ENCODE assay signal across 17 cellular contexts in the genomic region with DNA sequence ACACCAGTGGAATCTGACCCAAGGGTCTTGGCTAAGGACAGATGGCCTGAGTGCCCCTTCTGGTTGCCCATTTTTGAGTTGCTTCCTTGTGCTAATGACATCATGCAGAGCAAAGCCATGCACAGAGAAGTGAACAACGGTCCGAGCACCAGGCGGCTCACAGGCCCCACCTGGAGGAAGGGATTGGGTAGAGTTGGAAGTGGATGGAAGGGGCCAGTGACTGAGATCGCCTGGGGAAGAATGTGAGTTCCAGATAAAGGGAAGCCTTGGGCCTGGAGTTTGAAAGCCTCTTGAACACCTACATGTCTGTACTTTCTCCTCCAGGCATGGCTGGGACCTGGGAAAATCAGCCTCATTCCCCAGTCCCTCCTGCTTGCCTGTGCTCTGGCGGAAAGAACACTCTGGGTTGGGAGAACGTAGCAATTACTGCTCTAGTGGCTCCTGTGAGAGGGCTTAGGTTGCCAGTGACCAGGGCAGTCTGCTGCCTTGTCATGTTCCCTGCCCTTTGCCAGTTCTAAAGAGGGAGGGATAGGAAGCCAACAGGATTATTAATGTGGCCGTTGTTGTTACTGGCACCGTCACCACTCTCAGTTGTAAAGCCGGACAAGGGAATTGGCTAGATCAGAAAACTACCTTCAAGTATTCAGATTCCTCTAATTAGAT.
A peak's percentile ranks its signal among the peaks of the same experiment; 100 is the strongest.
DNase-seq lines count a peak whose midpoint lies in the region; ATAC-seq and TF ChIP-seq lines count a peak whose summit lies in the region.
"Had no signal": no experiment of that assay in that cellular context is flagged by ENCODE, and none has a peak within 500 bp of the region (broad histone marks: within the 10 kb centered on the region; RNA-seq: fewer than 3 reads in every experiment).

No MANE protein-coding gene starts in this region.

- no peaks in the 10 kb centered on the region for H3K79me2 ChIP-seq in hepatocyte

- H3K4me1 Mint-ChIP-seq in WTC11 = peaks cover 31% of the 10 kb centered on the region
- no peaks in the 10 kb centered on the region for H3K4me1 Mint-ChIP-seq in activated naive CD8-positive, alpha-beta T cell treated with anti-CD3 and anti-CD28 coated beads, Interleukin-2, amount 50 U/mL, for 24 hours
- H3K4me1 Mint-ChIP-seq: activated CD4-positive, alpha-beta memory T cell treated with anti-CD3 and anti-CD28 coated beads, Interleukin-2, amount 10 ng/mL, durations not matched to agents 7 days and 5 days had no signal

- no peak overlapping the region for H3K27ac ChIP-seq in 22Rv1
- no peak overlapping the region for H3K27ac ChIP-seq in hepatocyte
- no peak overlapping the region for H3K27ac ChIP-seq in tibial artery
- H3K27ac ChIP-seq: neutrophil, uterus had no signal

- H3K4me2 ChIP-seq in hepatocyte = no peak overlapping the region

- WGBS in hepatocyte (ENCODE audit: low lambda C conversion rate, missing lambda C conversion rate) = 68% methylated on average over 9 of the region's 9 CpGs

- no peaks in the 10 kb centered on the region for H3K4me1 ChIP-seq in hepatocyte (ENCODE audit: insufficient read depth)
- H3K4me1 ChIP-seq in tibial artery = peaks cover 0 to 11% (median 3%) of the 10 kb centered on the region in 4 donors
- H3K4me1 ChIP-seq: uterus had no signal

- no peak overlapping the region for H3K4me3 Mint-ChIP-seq in WTC11
- no peak overlapping the region for H3K4me3 Mint-ChIP-seq in activated naive CD8-positive, alpha-beta T cell treated with anti-CD3 and anti-CD28 coated beads, Interleukin-2, amount 50 U/mL, for 24 hours
- H3K4me3 Mint-ChIP-seq: activated CD4-positive, alpha-beta memory T cell treated with anti-CD3 and anti-CD28 coated beads, Interleukin-2, amount 10 ng/mL, durations not matched to agents 7 days and 5 days; dendritic cell treated with granulocyte-macrophage colony-stimulating factor and Interleukin-4, amounts not matched to agents 40 ng/mL and 50 ng/mL, for 4 days; T-helper 17 cell had no signal

- H3K27me3 Mint-ChIP-seq in WTC11 (ENCODE audit: low read depth) = no peaks in the 10 kb centered on the region; the same call in none of the 2 replicates
- H3K27me3 Mint-ChIP-seq in activated naive CD8-positive, alpha-beta T cell treated with anti-CD3 and anti-CD28 coated beads, Interleukin-2, amount 50 U/mL, for 24 hours = peaks cover 7% of the 10 kb centered on the region

- H3K36me3 Mint-ChIP-seq in WTC11 = no peaks in the 10 kb centered on the region
- H3K36me3 Mint-ChIP-seq in activated naive CD8-positive, alpha-beta T cell treated with anti-CD3 and anti-CD28 coated beads, Interleukin-2, amount 50 U/mL, for 24 hours (ENCODE audit: low read depth) = no peaks in the 10 kb centered on the region

- peak; percentile 90 for ATAC-seq in WTC11
- ATAC-seq in activated naive CD8-positive, alpha-beta T cell treated with anti-CD3 and anti-CD28 coated beads, Interleukin-2, amount 50 U/mL, for 24 hours = no peak
- ATAC-seq: left colon, T-helper 17 cell had no signal

- POLR2A ChIA-PET in HEK293T (lab: Yijun Ruan, JAX) = no interaction called here
- POLR2A ChIA-PET in WTC11 (lab: Charles Lee) = no interaction called here

- no peaks in the 10 kb centered on the region for H3K9me2 ChIP-seq in hepatocyte (replicated peaks; ENCODE audit: insufficient read depth)

- H3K36me3 ChIP-seq in hepatocyte (replicated peaks; ENCODE audit: insufficient read depth, low read depth) (no peaks in the 10 kb centered on the region), tibial artery (no peaks in the 10 kb centered on the region)
- H3K36me3 ChIP-seq: neutrophil, uterus had no signal

- no peaks in the 10 kb centered on the region for H4K20me1 ChIP-seq in hepatocyte (ENCODE audit: insufficient read depth, poor library complexity, severe bottlenecking)

- intact Hi-C loops in tibial artery (cut with DNase I; ENCODE audit: low total_unique reads) = no loop called here

- CTCF ChIA-PET in HEK293T (lab: Yijun Ruan, JAX) = no interaction called here
- CTCF ChIA-PET in WTC11 (lab: Charles Lee) = interaction anchor here (1.2 kb wide), 1 partner anchor 36 kb away, joined by 4 read pairs; no protein-coding TSS in a partner anchor

- H3K27me3 ChIP-seq in hepatocyte (peaks cover 12% of the 10 kb centered on the region), tibial artery (no peaks in the 10 kb centered on the region)
- H3K27me3 ChIP-seq: uterus had no signal

- no peaks in the 10 kb centered on the region for H3K9me3 ChIP-seq in hepatocyte (ENCODE audit: low read depth)
- H3K9me3 ChIP-seq in tibial artery = no peaks in the 10 kb centered on the region
- H3K9me3 ChIP-seq: neutrophil, uterus had no signal

- H3K9me3 Mint-ChIP-seq in WTC11 = no peaks in the 10 kb centered on the region
- H3K9me3 Mint-ChIP-seq in activated naive CD8-positive, alpha-beta T cell treated with anti-CD3 and anti-CD28 coated beads, Interleukin-2, amount 50 U/mL, for 24 hours = no peaks in the 10 kb centered on the region
- H3K9me3 Mint-ChIP-seq: activated CD4-positive, alpha-beta memory T cell treated with anti-CD3 and anti-CD28 coated beads, Interleukin-2, amount 10 ng/mL, durations not matched to agents 7 days and 5 days; dendritic cell treated with granulocyte-macrophage colony-stimulating factor and Interleukin-4, amounts not matched to agents 40 ng/mL and 50 ng/mL, for 4 days had no signal

- no peak overlapping the region for H2AFZ ChIP-seq in hepatocyte

- TF ChIP-seq CTCF in 22Rv1 (IDR thresholded peaks at IDR 0.05) (peak; percentile 51), WTC11 (IDR thresholded peaks at IDR 0.05) (no peak), hepatocyte (IDR thresholded peaks at IDR 0.05; ENCODE audit: poor library complexity) (peak; percentile 3), tibial artery (IDR thresholded peaks at IDR 0.05) (no peak)

- DNase-seq in HEK293T (ENCODE audit: extremely low spot score) (peak; percentile 51), WTC11 (ENCODE audit: low spot score) (peak; percentile 53), hepatocyte (ENCODE audit: low spot score) (peak; percentile 10), NCI-H2107 treated with DMSO at 0.1 percent for 48 hours (lab: John Stamatoyannopoulos, UW; ENCODE audit: unreplicated experiment) (no peak), tibial artery (no peak), NCI-H1092 (lab: John Stamatoyannopoulos, UW) (no peak)
- DNase-seq in activated naive CD8-positive, alpha-beta T cell treated with anti-CD3 and anti-CD28 coated beads, Interleukin-2, amount 50 U/mL, for 24 hours = no peak
- DNase-seq: activated CD4-positive, alpha-beta memory T cell treated with anti-CD3 and anti-CD28 coated beads, Interleukin-2, amount 10 ng/mL, durations not matched to agents 7 days and 5 days; activated naive CD4-positive, alpha-beta T cell; foreskin fibroblast; left colon; NCI-H146; T-helper 17 cell; uterus had no signal

- no peak overlapping the region for H3K27ac Mint-ChIP-seq in WTC11
- no peak overlapping the region for H3K27ac Mint-ChIP-seq in activated naive CD8-positive, alpha-beta T cell treated with anti-CD3 and anti-CD28 coated beads, Interleukin-2, amount 50 U/mL, for 24 hours
- H3K27ac Mint-ChIP-seq: activated CD4-positive, alpha-beta memory T cell treated with anti-CD3 and anti-CD28 coated beads, Interleukin-2, amount 10 ng/mL, durations not matched to agents 7 days and 5 days; dendritic cell treated with granulocyte-macrophage colony-stimulating factor and Interleukin-4, amounts not matched to agents 40 ng/mL and 50 ng/mL, for 4 days; T-helper 17 cell had no signal

- no peak overlapping the region for H3K4me3 ChIP-seq in hepatocyte
- no peak overlapping the region for H3K4me3 ChIP-seq in tibial artery
- H3K4me3 ChIP-seq: uterus had no signal

TF ChIP-seq in HEK293T, 16 proteins besides CTCF, POLR2A, EP300 and RAD21:
- TF ChIP-seq SUZ12 (IDR thresholded peaks at IDR 0.05) (no peak), SP1 (IDR thresholded peaks at IDR 0.05) (no peak), FOXM1 (IDR thresholded peaks at IDR 0.05; ENCODE audit: borderline replicate concordance) (no peak), TARDBP (IDR thresholded peaks at IDR 0.05) (no peak), ELF4 (IDR thresholded peaks at IDR 0.05) (no peak), HDGF (IDR thresholded peaks at IDR 0.05; ENCODE audit: borderline replicate concordance) (no peak), L3MBTL2 (conservative IDR thresholded peaks at IDR 0.05) (no peak), NFRKB (IDR thresholded peaks at IDR 0.05) (no peak), BHLHE40 (IDR thresholded peaks at IDR 0.05; ENCODE audit: borderline replicate concordance) (no peak), ZNF384 (IDR thresholded peaks at IDR 0.05) (no peak), ARNT (IDR thresholded peaks at IDR 0.05) (no peak)
- TF ChIP-seq, protein P1, sequence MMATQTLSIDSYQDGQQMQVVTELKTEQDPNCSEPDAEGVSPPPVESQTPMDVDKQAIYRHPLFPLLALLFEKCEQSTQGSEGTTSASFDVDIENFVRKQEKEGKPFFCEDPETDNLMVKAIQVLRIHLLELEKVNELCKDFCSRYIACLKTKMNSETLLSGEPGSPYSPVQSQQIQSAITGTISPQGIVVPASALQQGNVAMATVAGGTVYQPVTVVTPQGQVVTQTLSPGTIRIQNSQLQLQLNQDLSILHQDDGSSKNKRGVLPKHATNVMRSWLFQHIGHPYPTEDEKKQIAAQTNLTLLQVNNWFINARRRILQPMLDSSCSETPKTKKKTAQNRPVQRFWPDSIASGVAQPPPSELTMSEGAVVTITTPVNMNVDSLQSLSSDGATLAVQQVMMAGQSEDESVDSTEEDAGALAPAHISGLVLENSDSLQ (IDR thresholded peaks at IDR 0.05) = no peak

TF ChIP-seq in WTC11, 78 proteins besides CTCF, POLR2A, EP300 and RAD21:
- TF ChIP-seq FOXK1 (CRISPR knock-in tag; IDR thresholded peaks at IDR 0.05) (no peak), ZNF121 (CRISPR knock-in tag; IDR thresholded peaks at IDR 0.05) (no peak)
- TF ChIP-seq, protein P2, sequence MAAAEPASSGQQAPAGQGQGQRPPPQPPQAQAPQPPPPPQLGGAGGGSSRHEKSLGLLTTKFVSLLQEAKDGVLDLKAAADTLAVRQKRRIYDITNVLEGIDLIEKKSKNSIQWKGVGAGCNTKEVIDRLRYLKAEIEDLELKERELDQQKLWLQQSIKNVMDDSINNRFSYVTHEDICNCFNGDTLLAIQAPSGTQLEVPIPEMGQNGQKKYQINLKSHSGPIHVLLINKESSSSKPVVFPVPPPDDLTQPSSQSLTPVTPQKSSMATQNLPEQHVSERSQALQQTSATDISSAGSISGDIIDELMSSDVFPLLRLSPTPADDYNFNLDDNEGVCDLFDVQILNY (CRISPR knock-in tag; IDR thresholded peaks at IDR 0.05) = no peak

Comparison
In these comparisons a context has a peak if more than half of its experiments do, and no peak if none do; other contexts are left out.
1. CTCF ChIP-seq: peak in 22Rv1 (single experiment) and hepatocyte (single experiment); none in WTC11 (single experiment) and tibial artery (0 of 2).
2. DNase-seq: peak in HEK293T (single experiment), WTC11 (single experiment) and hepatocyte (single experiment); none in NCI-H2107 treated with DMSO at 0.1 percent for 48 hours (single experiment), tibial artery (0 of 2), NCI-H1092 (single experiment) and activated naive CD8-positive, alpha-beta T cell treated with anti-CD3 and anti-CD28 coated beads, Interleukin-2, amount 50 U/mL, for 24 hours (single experiment).